In genomic region chr11:126310229-126310991, GRCh38 we compare ENCODE assay signal across 9 cellular contexts. TPM values are rescaled to one million over a fixed set of nuclear protein-coding genes. Genes with fewer than 3 reads are reported as not detected.
DNase-seq lines count a peak whose midpoint lies in the region; ATAC-seq and TF ChIP-seq lines count a peak whose summit lies in the region.
"Had no signal": no experiment of that assay in that cellular context is flagged by ENCODE, and none has a peak within 500 bp of the region (broad histone marks: within the 10 kb centered on the region; RNA-seq: fewer than 3 reads in every experiment).

No MANE protein-coding gene starts in this region.

- peak overlapping the region; percentile 4 to 10 for H3K27ac ChIP-seq in liver (ENCODE audit: low read depth in 1 of 2, low read length in 2 of 2)

- no peaks in the 10 kb centered on the region for H3K27me3 ChIP-seq in liver (ENCODE audit: control insufficient read depth in 4 of 4, insufficient read depth in 4 of 4, low read length in 3 of 4)
- H3K27me3 ChIP-seq: BLaER1 had no signal

- no peaks in the 10 kb centered on the region for H3K9me3 ChIP-seq in liver (ENCODE audit: control insufficient read depth in 4 of 4, low read length in 3 of 4)

- no peak overlapping the region for H3K9ac ChIP-seq in liver (ENCODE audit: low read depth in 1 of 2, low read length in 2 of 2)
- H3K9ac ChIP-seq: BLaER1 had no signal

- peaks cover 0 to 3% (median under 1%) of the 10 kb centered on the region in 4 donors for H3K36me3 ChIP-seq in liver (ENCODE audit: control insufficient read depth in 4 of 4, insufficient read depth in 3 of 4, low read depth in 1 of 4, low read length in 3 of 4)

- WGBS in liver, result 62% methylated on average over 9 of the region's 9 CpGs

- DNase-seq in NCI-H1436 (lab: John Stamatoyannopoulos, UW) (peak; percentile 49), NCI-H1436 treated with DMSO at 0.1 percent for 48 hours (lab: John Stamatoyannopoulos, UW) (no peak), NCI-H446 (lab: John Stamatoyannopoulos, UW) (peak; percentile 67 to 85), dermis blood vessel endothelial cell (peak; percentile 91)
- peak; percentile 71 for DNase-seq in activated CD4-positive, alpha-beta T cell treated with anti-CD3 and anti-CD28 coated beads for 48 hours
- peak; percentile 42 for DNase-seq in stimulated activated CD8-positive, alpha-beta memory T cell treated with anti-CD3 and anti-CD28 coated beads, Interleukin-4, amount 100 ng/mL, for 24 hours (ENCODE audit: low read depth)

- ATAC-seq in HG02973 (IDR thresholded peaks at IDR 0.05; ENCODE audit: unreplicated experiment), result peak; percentile 36

- no peak overlapping the region for H3K4me3 ChIP-seq in liver (ENCODE audit: low read depth in 1 of 3, low read length in 3 of 3)
- H3K4me3 ChIP-seq: BLaER1 had no signal

- H3K4me1 ChIP-seq in liver (ENCODE audit: control insufficient read depth in 4 of 4, insufficient read depth in 4 of 4, low read length in 3 of 4), result peaks cover 0 to 6% (median 2%) of the 10 kb centered on the region in 4 donors

- TF ChIP-seq RAD21 in liver (IDR thresholded peaks at IDR 0.05), result peak; percentile 96 to 98

- peak; percentile 91 for TF ChIP-seq CTCF in liver (IDR thresholded peaks at IDR 0.05; ENCODE audit: low read depth, low read length, missing input control)

TF ChIP-seq in liver, 16 proteins besides CTCF, POLR2A, EP300 and RAD21:
- TF ChIP-seq NR2F2 (IDR thresholded peaks at IDR 0.05) (peak; percentile 17), RXRA (IDR thresholded peaks at IDR 0.05) (peak in 1 of 2 donors; percentile 23), TAF1 (conservative IDR thresholded peaks at IDR 0.05) (no peak)

RNA-seq across cellular contexts. Expression of gene DCPS, which starts 6.5 kb away (rescaled TPM):
- total RNA-seq in dermis blood vessel endothelial cell (6.6 and 11.4 TPM in 2 replicates), liver (10 to 100 TPM in 1 of 2 donors, 1 to 10 TPM in 1; 5.6 to 10.7 TPM)
- polyA plus RNA-seq in liver, result 10 to 100 TPM; 27.3 to 61.0 TPM

RNA-seq across cellular contexts. Expression of gene TIRAP, which starts 27.5 kb away (rescaled TPM):
- total RNA-seq in dermis blood vessel endothelial cell, result 5.1 and 6.8 TPM in 2 replicates
- 1 to 10 TPM; 4.4 to 9.5 TPM for total RNA-seq in liver
- polyA plus RNA-seq in liver, result 1 to 10 TPM; 3.9 to 8.5 TPM

RNA-seq across cellular contexts. Expression of gene FOXRED1, which starts 41.5 kb away (rescaled TPM):
- 11.2 and 17.5 TPM in 2 replicates for total RNA-seq in dermis blood vessel endothelial cell
- 10 to 100 TPM; 24.0 to 38.9 TPM for total RNA-seq in liver
- 10 to 100 TPM; 29.5 to 30.2 TPM for polyA plus RNA-seq in liver

RNA-seq across cellular contexts. Expression of gene SRPRA, which starts 41.7 kb away (rescaled TPM):
- total RNA-seq in dermis blood vessel endothelial cell (43.9 and 85.5 TPM in 2 replicates), liver (100 to 1,000 TPM in 1 of 2 donors, 10 to 100 TPM in 1; 28.7 to 138 TPM)
- 100 to 1,000 TPM in 1 of 2 donors, 10 to 100 TPM in 1; 66.4 to 143 TPM for polyA plus RNA-seq in liver

RNA-seq across cellular contexts. Expression of gene ST3GAL4, which starts 45.1 kb away (rescaled TPM):
- total RNA-seq in dermis blood vessel endothelial cell, result 15.8 and 16.1 TPM in 2 replicates
- total RNA-seq in liver, result 10 to 100 TPM in 1 of 2 donors, 1 to 10 TPM in 1; 7.4 to 18.4 TPM
- 10 to 100 TPM in 1 of 2 donors, 1 to 10 TPM in 1; 4.5 to 13.7 TPM for polyA plus RNA-seq in liver
